8 cellular contexts compared by ENCODE assay signal in the genomic region with DNA sequence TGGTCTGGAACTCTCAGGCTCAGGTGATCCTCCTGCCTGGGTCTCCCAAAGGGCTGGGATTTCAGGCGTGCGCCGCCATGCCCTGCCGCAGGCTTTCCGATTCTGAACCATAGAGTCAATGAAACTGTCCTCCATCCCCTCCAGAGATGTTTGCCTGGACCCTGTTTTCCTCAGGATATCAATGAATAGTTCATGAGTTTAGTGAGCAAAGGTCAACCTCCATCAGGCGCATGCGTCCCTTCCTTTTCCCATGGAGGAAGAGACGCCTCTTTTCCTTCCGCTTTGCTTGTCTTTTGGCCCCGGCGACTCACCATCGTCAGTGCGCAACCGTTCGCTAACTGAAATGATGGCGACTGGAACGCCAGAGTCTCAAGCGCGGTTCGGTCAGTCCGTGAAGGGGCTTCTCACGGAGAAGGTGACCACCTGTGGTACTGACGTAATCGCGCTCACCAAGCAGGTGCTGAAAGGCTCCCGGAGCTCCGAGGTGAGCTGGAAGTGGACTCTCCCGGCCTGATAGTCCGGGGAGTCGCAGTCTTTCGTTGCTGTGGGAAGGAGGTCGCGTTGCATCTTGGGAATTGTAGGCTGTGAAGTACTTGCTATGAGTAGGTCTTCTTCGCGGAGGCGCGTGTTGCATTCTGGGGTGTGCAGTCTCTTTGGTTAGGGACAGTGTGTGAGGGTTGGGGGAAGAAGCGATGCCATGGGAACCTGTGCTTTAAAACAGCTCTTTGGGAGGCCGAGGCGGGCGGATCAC. TPM values are rescaled to one million over a fixed set of nuclear protein-coding genes. Genes with fewer than 3 reads are reported as not detected.
DNase-seq lines count a peak whose midpoint lies in the region; ATAC-seq and TF ChIP-seq lines count a peak whose summit lies in the region.

A gene with protein sequence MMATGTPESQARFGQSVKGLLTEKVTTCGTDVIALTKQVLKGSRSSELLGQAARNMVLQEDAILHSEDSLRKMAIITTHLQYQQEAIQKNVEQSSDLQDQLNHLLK (plus strand): TSS at position 316 of the 751 bp plus-strand sequence. CDS start 28 bp downstream, at position 344.

- peak; percentile 97 for ATAC-seq in HG02588 (IDR thresholded peaks at IDR 0.05; ENCODE audit: unreplicated experiment)
- ATAC-seq in SK-N-SH treated with all-trans-retinoic acid at 6 μM for 48 hours = peak; percentile 99
- ATAC-seq in thoracic aorta (ENCODE audit: insufficient number of reproducible peaks, low FRiP score, low read depth) = peak; percentile 98

- H3K4me2 ChIP-seq in osteoblast (ENCODE audit: insufficient read depth, low read length) = peak within 1 kb of the TSS; percentile 84

- no peaks in the 10 kb centered on the region for H4K20me1 ChIP-seq in osteoblast (ENCODE audit: insufficient read depth, low read length)

- H3K27ac ChIP-seq in osteoblast (ENCODE audit: low read depth, low read length) (peak within 1 kb of the TSS; percentile 99), thoracic aorta (peak within 1 kb of the TSS; percentile 83 to 95)

- no peaks in the 10 kb centered on the region for H3K9me3 ChIP-seq in osteoblast (ENCODE audit: low read depth, low read length)
- H3K9me3 ChIP-seq in thoracic aorta = no peaks in the 10 kb centered on the region

- H3K4me1 ChIP-seq in osteoblast (ENCODE audit: insufficient read depth, low read length) = peaks cover 12% of the 10 kb centered on the region
- peaks cover 4 to 15% of the 10 kb centered on the region in 2 donors for H3K4me1 ChIP-seq in thoracic aorta (ENCODE audit: control insufficient read depth in 1 of 2, low read depth in 2 of 2)

- H2AFZ ChIP-seq in osteoblast (ENCODE audit: low read length) = peak within 1 kb of the TSS; percentile 100

- peak within 1 kb of the TSS; percentile 98 for H3K27ac Mint-ChIP-seq in activated naive CD8-positive, alpha-beta T cell
- H3K27ac Mint-ChIP-seq in glutamatergic neuron (ENCODE audit: unreplicated experiment) = peak within 1 kb of the TSS; percentile 99

- peaks cover 14% of the 10 kb centered on the region for H3K79me2 ChIP-seq in osteoblast (ENCODE audit: insufficient read depth, low read length)

- H3K36me3 ChIP-seq in GM06990 (ENCODE audit: control insufficient read depth, insufficient read depth, low read length) (no peaks in the 10 kb centered on the region), osteoblast (ENCODE audit: insufficient read depth, low read length) (no peaks in the 10 kb centered on the region), thoracic aorta (no peaks in the 10 kb centered on the region)

- TF ChIP-seq CTCF in GM06990 (IDR thresholded peaks at IDR 0.05; ENCODE audit: insufficient read depth, low read length, poor library complexity, severe bottlenecking) = no peak
- no peak for TF ChIP-seq CTCF in glutamatergic neuron (IDR thresholded peaks at IDR 0.05; ENCODE audit: partially characterized antibody, unreplicated experiment)
- no peak for TF ChIP-seq CTCF in osteoblast (IDR thresholded peaks at IDR 0.05; ENCODE audit: extremely low read depth, low read depth, low read length)
- TF ChIP-seq CTCF in thoracic aorta (IDR thresholded peaks at IDR 0.05) = no peak

- H3K27me3 ChIP-seq in GM06990 (replicated peaks; ENCODE audit: control insufficient read depth, insufficient read depth, low read length) = no peaks in the 10 kb centered on the region
- no peaks in the 10 kb centered on the region for H3K27me3 ChIP-seq in osteoblast (ENCODE audit: insufficient read depth, low read length)
- no peaks in the 10 kb centered on the region for H3K27me3 ChIP-seq in thoracic aorta (replicated peaks; ENCODE audit: insufficient read depth)

- DNase-seq in GM06990 (ENCODE audit: extremely low read depth, insufficient read length) = peak; percentile 94
- DNase-seq in NCI-H1092 (lab: John Stamatoyannopoulos, UW) = peak; percentile 85
- DNase-seq in glutamatergic neuron = peak; percentile 88
- DNase-seq in osteoblast (ENCODE audit: insufficient read length, low spot score, missing footprints) = peak; percentile 91
- DNase-seq in thoracic aorta (ENCODE audit: low spot score) = peak; percentile 96

- H3K27me3 Mint-ChIP-seq in activated naive CD8-positive, alpha-beta T cell = no peaks in the 10 kb centered on the region
- peaks cover 4% of the 10 kb centered on the region for H3K27me3 Mint-ChIP-seq in glutamatergic neuron (ENCODE audit: unreplicated experiment)

- peaks cover 18% of the 10 kb centered on the region for H3K4me1 Mint-ChIP-seq in activated naive CD8-positive, alpha-beta T cell (ENCODE audit: low read depth)
- peaks cover 10% of the 10 kb centered on the region for H3K4me1 Mint-ChIP-seq in glutamatergic neuron (ENCODE audit: low read depth, unreplicated experiment)

- H3K9me3 Mint-ChIP-seq in activated naive CD8-positive, alpha-beta T cell (ENCODE audit: low read depth) = no peaks in the 10 kb centered on the region
- H3K9me3 Mint-ChIP-seq in glutamatergic neuron (ENCODE audit: unreplicated experiment) = peaks cover 2% of the 10 kb centered on the region

- peak within 1 kb of the TSS; percentile 97 for H3K4me3 Mint-ChIP-seq in activated naive CD8-positive, alpha-beta T cell
- peak within 1 kb of the TSS; percentile 98 for H3K4me3 Mint-ChIP-seq in glutamatergic neuron (ENCODE audit: unreplicated experiment)

- H3K4me3 ChIP-seq in GM06990 (replicated peaks; ENCODE audit: low read depth, low read length) = peak within 1 kb of the TSS; percentile 80
- peak within 1 kb of the TSS; percentile 98 for H3K4me3 ChIP-seq in osteoblast (ENCODE audit: insufficient read depth, low read length)
- H3K4me3 ChIP-seq in thoracic aorta = peak within 1 kb of the TSS; percentile 81

- no peaks in the 10 kb centered on the region for H3K36me3 Mint-ChIP-seq in activated naive CD8-positive, alpha-beta T cell
- no peaks in the 10 kb centered on the region for H3K36me3 Mint-ChIP-seq in glutamatergic neuron (ENCODE audit: unreplicated experiment)

TF ChIP-seq in SK-N-SH treated with all-trans-retinoic acid at 6 μM for 48 hours, 23 proteins besides CTCF, POLR2A, EP300 and RAD21:
- TF ChIP-seq ZNF565 (CRISPR knock-in tag; conservative IDR thresholded peaks at IDR 0.05; ENCODE audit: low read depth) (0 out of 2 replicates have a peak, but pooled peaks have one; percentile 22), CSDC2 (CRISPR knock-in tag; IDR thresholded peaks at IDR 0.05) (0 out of 2 replicates have a peak, but pooled peaks have one; percentile 22), TOX (CRISPR knock-in tag; IDR thresholded peaks at IDR 0.05; ENCODE audit: borderline replicate concordance) (no peak)
- TF ChIP-seq, protein P1, sequence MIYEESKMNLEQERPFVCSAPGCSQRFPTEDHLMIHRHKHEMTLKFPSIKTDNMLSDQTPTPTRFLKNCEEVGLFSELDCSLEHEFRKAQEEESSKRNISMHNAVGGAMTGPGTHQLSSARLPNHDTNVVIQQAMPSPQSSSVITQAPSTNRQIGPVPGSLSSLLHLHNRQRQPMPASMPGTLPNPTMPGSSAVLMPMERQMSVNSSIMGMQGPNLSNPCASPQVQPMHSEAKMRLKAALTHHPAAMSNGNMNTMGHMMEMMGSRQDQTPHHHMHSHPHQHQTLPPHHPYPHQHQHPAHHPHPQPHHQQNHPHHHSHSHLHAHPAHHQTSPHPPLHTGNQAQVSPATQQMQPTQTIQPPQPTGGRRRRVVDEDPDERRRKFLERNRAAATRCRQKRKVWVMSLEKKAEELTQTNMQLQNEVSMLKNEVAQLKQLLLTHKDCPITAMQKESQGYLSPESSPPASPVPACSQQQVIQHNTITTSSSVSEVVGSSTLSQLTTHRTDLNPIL (CRISPR knock-in tag; IDR thresholded peaks at IDR 0.05; ENCODE audit: low read depth) = peak; percentile 19; the same call in 1 of the 2 replicates

RNA-seq across cellular contexts. Expression of the gene that starts here (rescaled TPM):
- total RNA-seq in glutamatergic neuron (ENCODE audit: unreplicated experiment) = 9.2 TPM
- total RNA-seq in osteoblast = 29.3 and 34.5 TPM in 2 replicates
- 10 to 100 TPM; 35.2 to 38.7 TPM for total RNA-seq in thoracic aorta

Comparison
In these comparisons a context has a peak if more than half of its experiments do, and no peak if none do; other contexts are left out.
1. Peak in every context shown above with its lines: DNase-seq, ATAC-seq, H3K4me3 ChIP-seq and H3K27ac ChIP-seq.